22 cellular contexts compared by ENCODE assay signal in the genomic region with DNA sequence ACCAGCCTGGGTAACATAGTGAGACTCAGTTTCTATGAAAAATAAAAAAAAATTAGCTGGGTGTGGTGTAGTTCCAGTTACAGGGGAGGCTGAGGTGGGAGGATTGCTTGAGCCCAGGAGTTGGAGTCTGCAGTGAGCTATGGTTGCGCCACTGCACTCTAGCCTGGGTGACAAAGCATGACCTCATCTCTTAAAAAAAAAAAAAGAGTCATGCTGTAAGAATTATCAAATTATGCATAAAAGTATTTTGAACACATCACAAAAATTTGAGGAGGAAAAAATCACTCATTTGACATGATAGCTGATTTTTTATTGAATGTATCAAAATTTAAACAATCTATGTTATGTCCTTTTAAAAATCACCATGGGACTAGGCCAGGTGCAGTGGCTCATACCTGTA. TPM values are rescaled to one million over a fixed set of nuclear protein-coding genes. Genes with fewer than 3 reads are reported as not detected.
A peak's percentile ranks its signal among the peaks of the same experiment; 100 is the strongest.
DNase-seq lines count a peak whose midpoint lies in the region; ATAC-seq, FAIRE-seq and TF ChIP-seq lines count a peak whose summit lies in the region.
"Had no signal": no experiment of that assay in that cellular context is flagged by ENCODE, and none has a peak within 500 bp of the region (broad histone marks: within the 10 kb centered on the region; RNA-seq: fewer than 3 reads in every experiment).

No MANE protein-coding gene starts in this region.

- H2BK120ac ChIP-seq in trophoblast cell (ENCODE audit: insufficient read depth, low read length, poor library complexity): no peak overlapping the region

- no peak overlapping the region for H4K91ac ChIP-seq in trophoblast cell (ENCODE audit: low read depth, low read length)

- no peak overlapping the region for H2BK5ac ChIP-seq in trophoblast cell (ENCODE audit: low read depth, low read length, poor library complexity)

- no peaks in the 10 kb centered on the region for H4K20me1 ChIP-seq in K562 (replicated peaks; ENCODE audit: control insufficient read depth, insufficient read depth, low read length)

- in situ Hi-C loops in K562 (cut with MboI): no loop called here

- H3K9ac ChIP-seq in K562 (ENCODE audit: insufficient read depth in 1 of 2, low read depth in 2 of 2, low read length in 2 of 2): no peak overlapping the region
- H3K9ac ChIP-seq in trophoblast cell (ENCODE audit: low read length): no peak overlapping the region

- H2BK12ac ChIP-seq in trophoblast cell (ENCODE audit: low read length): no peak overlapping the region

- intact Hi-C loops in K562 (cut with micrococcal nuclease): no loop called here

- no peaks in the 10 kb centered on the region for H3K9me1 ChIP-seq in K562 (ENCODE audit: control insufficient read depth, insufficient read depth, low read length)

- FAIRE-seq in K562 (lab: Jason Lieb, UNC): no peak

- H4K12ac ChIP-seq in trophoblast cell (ENCODE audit: low read depth, low read length): no peak overlapping the region

- no peak overlapping the region for H3K14ac ChIP-seq in trophoblast cell (ENCODE audit: low read length)

- POLR2A ChIA-PET in K562 (lab: Yijun Ruan, JAX): interaction anchor here (0.6 to 0.9 kb wide), 3 partner anchors 37 to 201 kb away, joined by 3 to 5 read pairs (median 3); a partner anchor contains a TSS

- no peak overlapping the region for H3K18ac ChIP-seq in trophoblast cell (ENCODE audit: low read length)

- H3K4me3 ChIP-seq in K562: no peak overlapping the region
- no peak overlapping the region for H3K4me3 ChIP-seq in trophoblast cell (ENCODE audit: low read depth, low read length)
- H3K4me3 ChIP-seq: PC-9, SJSA1 had no signal

- WGBS in K562 (ENCODE audit: insufficient coverage, low coverage, missing lambda C conversion rate): 29% methylated on average over 1 of the region's 1 CpG
- WGBS in trophoblast cell (ENCODE audit: extremely low coverage, insufficient coverage, insufficient read length): no CpG with 5 or more reads among the region's 1 CpG

- H2AK5ac ChIP-seq in trophoblast cell (ENCODE audit: low read length): no peak overlapping the region

- H3K4ac ChIP-seq in trophoblast cell (ENCODE audit: low read depth, low read length): no peak overlapping the region

- H3K23ac ChIP-seq in trophoblast cell (ENCODE audit: low read length): no peak overlapping the region

- H3K27me3 ChIP-seq in K562 (ENCODE audit: control insufficient read depth in 2 of 2, insufficient read depth in 2 of 2, low read length in 2 of 2) (0 out of 5 replicates have a peak, but pooled peaks cover 0 to 4% of the 10 kb centered on the region in 2 experiments), trophoblast cell (ENCODE audit: insufficient read depth, low read length) (no peaks in the 10 kb centered on the region)
- H3K27me3 ChIP-seq: BE2C, SJSA1 had no signal

- H3K9me3 ChIP-seq in K562 (replicated peaks; ENCODE audit: control insufficient read depth, insufficient read depth, low read depth, low read length) (no peaks in the 10 kb centered on the region), trophoblast cell (ENCODE audit: insufficient read depth, low read depth, low read length) (no peaks in the 10 kb centered on the region)
- H3K9me3 ChIP-seq: BE2C, SJSA1 had no signal

- H3K79me2 ChIP-seq in K562 (ENCODE audit: control insufficient read depth, insufficient read depth, low read length) (no peaks in the 10 kb centered on the region), trophoblast cell (ENCODE audit: control insufficient read depth, insufficient read depth, low read length, poor library complexity) (no peaks in the 10 kb centered on the region)

- BruUV-seq in K562 (replicated peaks; lab: Mats Ljungman, UMichigan): no TSS peak

- H3K27ac ChIP-seq in K562 (ENCODE audit: extremely low read depth, low read depth, low read length) (no peak overlapping the region), trophoblast cell (ENCODE audit: low read depth, low read length) (no peak overlapping the region)
- H3K27ac ChIP-seq: 22Rv1, PC-9, SJSA1 had no signal

- no peak for TF ChIP-seq EP300 in K562 (IDR thresholded peaks at IDR 0.05; ENCODE audit: low read length)

- no peak for ATAC-seq in K562
- no peak for ATAC-seq in HG02884 (IDR thresholded peaks at IDR 0.05; ENCODE audit: unreplicated experiment)
- ATAC-seq: T-cell had no signal

- H3K4me1 ChIP-seq in K562 (replicated peaks in 1 of 2; ENCODE audit: control insufficient read depth in 2 of 2, insufficient read depth in 2 of 2, low read length in 2 of 2) (no peaks in the 10 kb centered on the region), trophoblast cell (ENCODE audit: control insufficient read depth in 1 of 2, insufficient read depth in 2 of 2, low read length in 2 of 2) (no peaks in the 10 kb centered on the region)
- H3K4me1 ChIP-seq: BE2C, SJSA1 had no signal

- H3K4me2 ChIP-seq in K562 (ENCODE audit: insufficient read depth, low read length): no peak overlapping the region
- H3K4me2 ChIP-seq in trophoblast cell (ENCODE audit: low read length): no peak overlapping the region
- H3K4me2 ChIP-seq: PC-9 had no signal

- no peak for TF ChIP-seq RAD21 in K562 (CRISPR knock-in tag; conservative IDR thresholded peaks at IDR 0.05 in 1 of 2, IDR thresholded peaks at IDR 0.05 in 1 of 2)

- H2AFZ ChIP-seq in K562 (ENCODE audit: low read depth, low read length) (no peak overlapping the region), trophoblast cell (ENCODE audit: insufficient read depth, low read length, poor library complexity) (no peak overlapping the region)
- H2AFZ ChIP-seq: PC-9 had no signal

- no peak overlapping the region for H4K8ac ChIP-seq in trophoblast cell (ENCODE audit: low read depth, low read length)

- H3K36me3 ChIP-seq in K562 (ENCODE audit: control insufficient read depth, insufficient read depth, low read length): no peaks in the 10 kb centered on the region
- peaks cover 0 to 1% of the 10 kb centered on the region in 2 experiments for H3K36me3 ChIP-seq in trophoblast cell (ENCODE audit: control insufficient read depth in 1 of 2, insufficient read depth in 2 of 2, low read length in 2 of 2)
- H3K36me3 ChIP-seq: BE2C, SJSA1 had no signal

- no peak for TF ChIP-seq POLR2A in K562 (conservative IDR thresholded peaks at IDR 0.05)

- no peak for TF ChIP-seq CTCF in K562 (IDR thresholded peaks at IDR 0.05 in 2 of 3, conservative IDR thresholded peaks at IDR 0.05 in 1 of 3; ENCODE audit: insufficient read depth in 2 of 3, low read depth in 1 of 3, low read length in 3 of 3)

- peak; percentile 5 for DNase-seq in DMS53 (lab: John Stamatoyannopoulos, UW)
- DNase-seq in DMS53 treated with DMSO at 0.1 percent for 48 hours (lab: John Stamatoyannopoulos, UW; ENCODE audit: unreplicated experiment): no peak
- DNase-seq in LHCN-M2 (ENCODE audit: low read depth): peak; percentile 15
- DNase-seq in K562 (ENCODE audit: extremely low read depth in 1 of 4, low spot score in 3 of 4): no peak
- peak; percentile 24 to 77 for DNase-seq in trophoblast cell
- DNase-seq in DMS153 (lab: John Stamatoyannopoulos, UW): no peak
- DNase-seq in NCI-H1436 treated with DMSO at 0.1 percent for 48 hours (lab: John Stamatoyannopoulos, UW): no peak
- DNase-seq: BE2C; CD8-positive, alpha-beta memory T cell; DMS 273 treated with DMSO at 0.1 percent for 48 hours; Karpas-422; NCI-H1105; NCI-H146; NCI-H2029; NCI-H526 treated with DMSO at 0.1 percent for 48 hours; PC-9; Right ventricle myocardium superior; RPMI8226; T-cell had no signal

- CTCF ChIA-PET in K562 (lab: Yijun Ruan, JAX; ENCODE audit: low intra/inter-chr PET ratio): no interaction called here

- H3K79me1 ChIP-seq in trophoblast cell (ENCODE audit: low read length): no peaks in the 10 kb centered on the region

RNA-seq across cellular contexts. Expression of a gene that starts 17.8 kb away (rescaled TPM):
- total RNA-seq in LHCN-M2 (2014; rRNA removed) (0.17 and 0.38 TPM in 2 replicates), K562 (2014; rRNA removed) (0.05 and 0.08 TPM in 2 replicates), K562 (2014; rRNA removed; fragmentation: Illumina TruSeq; extraction: Trizol) (0.40 and 1.8 TPM in 2 replicates), K562 (2015; rRNA removed; fragmentation: Illumina TruSeq; extraction: Trizol) (0.36 and 0.41 TPM in 2 replicates), K562 (2021) (0.76 and 0.91 TPM in 2 replicates)
- 0.43 TPM for polyA plus RNA-seq in LHCN-M2 (2012)
- 0.23 and 1.9 TPM in 2 replicates for total RNA-seq in K562 (2011; cell fraction: chromatin; rRNA removed; ENCODE audit: low replicate concordance)
- 0.50 and 0.66 TPM in 2 replicates for total RNA-seq in K562 (2011; cell fraction: nucleolus; rRNA removed)
- total RNA-seq in K562 (2011; cell fraction: nucleoplasm; rRNA removed): 0.92 and 1.9 TPM in 2 replicates
- polyA plus RNA-seq in K562 (2011; rRNA removed) (0.17 and 0.19 TPM in 2 replicates), K562 (2014; fragmentation: Illumina TruSeq; extraction: Trizol) (0.15 and 0.16 TPM in 2 replicates), K562 (2014; fragmentation: Nextera tagmentation; extraction: Ambion mirVana) (under 1 TPM; 0.24 to 0.44 TPM), K562 (2014; rRNA removed) (0.12 and 0.23 TPM in 2 replicates)
- polyA plus RNA-seq in K562 (2011; cell fraction: cytosol; rRNA removed): not detected in 2 replicates
- polyA plus RNA-seq in K562 (2011; cell fraction: nucleus; rRNA removed): 0.21 and 0.33 TPM in 2 replicates
- 0.56 and 0.60 TPM in 2 replicates for polyA plus RNA-seq in K562 (2012)
- polyA minus RNA-seq in K562 (2011; rRNA and poly(A)+ RNA removed): 0.09 and 0.32 TPM in 2 replicates
- polyA minus RNA-seq in K562 (2011; cell fraction: cytosol; rRNA and poly(A)+ RNA removed): not detected in 2 replicates
- 0.67 and 1.4 TPM in 2 replicates for polyA minus RNA-seq in K562 (2011; cell fraction: nucleus; rRNA and poly(A)+ RNA removed)
- polyA plus RNA-seq in trophoblast cell (2013): 1.1 and 1.6 TPM in 2 replicates

RNA-seq across cellular contexts. Expression of a gene that starts 24.6 kb away (rescaled TPM):
- 33.8 and 51.8 TPM in 2 replicates for total RNA-seq in LHCN-M2 (2014; rRNA removed)
- 32.8 TPM for polyA plus RNA-seq in LHCN-M2 (2012)
- total RNA-seq in K562 (2011; cell fraction: chromatin; rRNA removed; ENCODE audit: low replicate concordance): 8.8 and 11.0 TPM in 2 replicates
- 7.2 and 12.2 TPM in 2 replicates for total RNA-seq in K562 (2011; cell fraction: nucleolus; rRNA removed)
- total RNA-seq in K562 (2011; cell fraction: nucleoplasm; rRNA removed): 8.1 and 13.1 TPM in 2 replicates
- total RNA-seq in K562 (2014; rRNA removed): 13.0 and 22.2 TPM in 2 replicates
- total RNA-seq in K562 (2014; rRNA removed; fragmentation: Illumina TruSeq; extraction: Trizol): 16.6 and 19.7 TPM in 2 replicates
- 14.8 and 16.5 TPM in 2 replicates for total RNA-seq in K562 (2015; rRNA removed; fragmentation: Illumina TruSeq; extraction: Trizol)
- total RNA-seq in K562 (2021): 13.9 and 15.0 TPM in 2 replicates
- 4.7 and 7.9 TPM in 2 replicates for polyA plus RNA-seq in K562 (2011; rRNA removed)
- polyA plus RNA-seq in K562 (2011; cell fraction: cytosol; rRNA removed): 7.4 and 33.1 TPM in 2 replicates
- polyA plus RNA-seq in K562 (2011; cell fraction: nucleus; rRNA removed): 6.3 and 10.0 TPM in 2 replicates
- 13.5 and 26.0 TPM in 2 replicates for polyA plus RNA-seq in K562 (2012)
- 12.8 and 15.2 TPM in 2 replicates for polyA plus RNA-seq in K562 (2014; fragmentation: Illumina TruSeq; extraction: Trizol)
- 10 to 100 TPM; 12.9 to 14.2 TPM for polyA plus RNA-seq in K562 (2014; fragmentation: Nextera tagmentation; extraction: Ambion mirVana)
- 20.6 and 34.6 TPM in 2 replicates for polyA plus RNA-seq in K562 (2014; rRNA removed)
- 2.7 and 3.6 TPM in 2 replicates for polyA minus RNA-seq in K562 (2011; rRNA and poly(A)+ RNA removed)
- polyA minus RNA-seq in K562 (2011; cell fraction: cytosol; rRNA and poly(A)+ RNA removed): 3.6 and 4.9 TPM in 2 replicates
- 5.0 and 6.1 TPM in 2 replicates for polyA minus RNA-seq in K562 (2011; cell fraction: nucleus; rRNA and poly(A)+ RNA removed)
- polyA plus RNA-seq in trophoblast cell (2013): 33.4 and 33.9 TPM in 2 replicates

RNA-seq across cellular contexts. Expression of a gene that starts 25.1 kb away (rescaled TPM):
- total RNA-seq in LHCN-M2 (2014; rRNA removed): not detected in 2 replicates
- polyA plus RNA-seq in LHCN-M2 (2012): 0.07 TPM
- not detected in 2 replicates for total RNA-seq in K562 (2011; cell fraction: chromatin; rRNA removed; ENCODE audit: low replicate concordance)
- total RNA-seq in K562 (2011; cell fraction: nucleolus; rRNA removed): not detected in 2 replicates
- total RNA-seq in K562 (2011; cell fraction: nucleoplasm; rRNA removed): not detected in 2 replicates
- total RNA-seq in K562 (2014; rRNA removed): not detected in 2 replicates
- not detected in 2 replicates for total RNA-seq in K562 (2014; rRNA removed; fragmentation: Illumina TruSeq; extraction: Trizol)
- total RNA-seq in K562 (2015; rRNA removed; fragmentation: Illumina TruSeq; extraction: Trizol): not detected in 2 replicates
- total RNA-seq in K562 (2021): not detected in 2 replicates
- not detected in 2 replicates for polyA plus RNA-seq in K562 (2011; rRNA removed)
- not detected in 2 replicates for polyA plus RNA-seq in K562 (2011; cell fraction: cytosol; rRNA removed)
- polyA plus RNA-seq in K562 (2011; cell fraction: nucleus; rRNA removed): not detected in 2 replicates
- not detected in 2 replicates for polyA plus RNA-seq in K562 (2012)
- polyA plus RNA-seq in K562 (2014; fragmentation: Illumina TruSeq; extraction: Trizol): not detected in 2 replicates
- polyA plus RNA-seq in K562 (2014; fragmentation: Nextera tagmentation; extraction: Ambion mirVana): not detected
- polyA plus RNA-seq in K562 (2014; rRNA removed): not detected in 2 replicates
- not detected in 2 replicates for polyA minus RNA-seq in K562 (2011; rRNA and poly(A)+ RNA removed)
- polyA minus RNA-seq in K562 (2011; cell fraction: cytosol; rRNA and poly(A)+ RNA removed): not detected in 2 replicates
- polyA minus RNA-seq in K562 (2011; cell fraction: nucleus; rRNA and poly(A)+ RNA removed): not detected in 2 replicates
- polyA plus RNA-seq in trophoblast cell (2013): 0.10 and 0.11 TPM in 2 replicates
- total RNA-seq: SJSA1 had no signal
- polyA plus RNA-seq: CD8-positive, alpha-beta memory T cell had no signal

Comparison
In these comparisons a context has a peak if more than half of its experiments do, and no peak if none do; other contexts are left out.
1. DNase-seq: peak in DMS53 (single experiment), LHCN-M2 (single experiment) and trophoblast cell (2 of 2); none in DMS53 treated with DMSO at 0.1 percent for 48 hours (single experiment), K562 (0 of 4), DMS153 (single experiment) and NCI-H1436 treated with DMSO at 0.1 percent for 48 hours (single experiment).